Comparison of ENCODE assay signal across 12 cellular contexts in the genomic region with DNA sequence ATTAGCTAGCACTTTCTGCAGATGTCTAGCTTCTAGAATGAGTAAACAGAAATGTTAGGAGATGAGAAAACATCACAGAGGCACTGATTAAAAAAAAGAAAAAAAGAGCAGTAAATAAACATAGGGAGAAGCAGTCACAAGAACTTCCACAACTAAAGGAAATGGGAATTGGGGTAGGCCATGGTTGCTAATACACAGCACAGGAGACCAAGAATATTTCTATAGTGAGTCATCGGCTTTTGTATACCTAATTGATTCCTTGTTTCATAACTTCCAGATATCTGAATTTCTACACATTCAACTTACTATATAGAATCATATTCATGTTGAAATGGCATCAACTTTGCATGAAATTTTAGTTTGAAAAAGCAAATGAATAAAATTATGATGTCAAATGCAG. TPM values are rescaled to one million over a fixed set of nuclear protein-coding genes. Genes with fewer than 3 reads are reported as not detected.
DNase-seq lines count a peak whose midpoint lies in the region; ATAC-seq and TF ChIP-seq lines count a peak whose summit lies in the region.
"Had no signal": no experiment of that assay in that cellular context is flagged by ENCODE, and none has a peak within 500 bp of the region (broad histone marks: within the 10 kb centered on the region; RNA-seq: fewer than 3 reads in every experiment).

No MANE protein-coding gene starts in this region.

- peaks cover 3% of the 10 kb centered on the region for H3K4me1 Mint-ChIP-seq in endothelial cell (ENCODE audit: unreplicated experiment)
- no peaks in the 10 kb centered on the region for H3K4me1 Mint-ChIP-seq in activated T-helper 1 cell treated with anti-CD3 and anti-CD28 coated beads, Interleukin-12 subunit alpha, Interleukin-12 subunit beta, Interleukin-2, Interleukin-4 antibody, amounts not matched to agents 30 ng/mL and 10 ng/mL and 1 ng/mL, durations not matched to agents 14 hours and 24 hours and 36 hours (ENCODE audit: low read depth)
- H3K4me1 Mint-ChIP-seq: activated CD8-positive, alpha-beta memory T cell treated with anti-CD3 and anti-CD28 coated beads, Interleukin-2, amount 10 ng/mL, durations not matched to agents 7 days and 5 days had no signal

- DNase-seq in AG10803 (ENCODE audit: low read depth) (peak; percentile 85), PC-3 (peak; percentile 80), endothelial cell (ENCODE audit: low spot score) (no peak), mucosa of gallbladder (ENCODE audit: low spot score) (peak; percentile 27), NCI-H1092 treated with DMSO at 0.1 percent for 48 hours (lab: John Stamatoyannopoulos, UW) (no peak)
- no peak for DNase-seq in activated T-helper 1 cell treated with anti-CD3 and anti-CD28 coated beads, Interleukin-12 subunit alpha, Interleukin-12 subunit beta, Interleukin-2, Interleukin-4 antibody, amounts not matched to agents 30 ng/mL and 10 ng/mL and 1 ng/mL, durations not matched to agents 14 hours and 24 hours and 36 hours (ENCODE audit: low spot score)
- DNase-seq in activated CD8-positive, alpha-beta memory T cell treated with anti-CD3 and anti-CD28 coated beads, Interleukin-2, amount 50 U/mL, for 48 hours: no peak
- DNase-seq: activated CD8-positive, alpha-beta memory T cell treated with anti-CD3 and anti-CD28 coated beads, Interleukin-2, amount 10 ng/mL, durations not matched to agents 7 days and 5 days; CD4-positive, alpha-beta T cell had no signal

- no peaks in the 10 kb centered on the region for H3F3A ChIP-seq in PC-3 (ENCODE audit: low read length, unreplicated experiment)

- no peak overlapping the region for H3K27ac ChIP-seq in PC-3 (ENCODE audit: low read length)
- H3K27ac ChIP-seq: parathyroid adenoma had no signal

- 0 out of 2 replicates have a peak overlapping the region, but pooled peaks have one; percentile 4 for H3K4me2 ChIP-seq in PC-3 (ENCODE audit: low read length)

- TF ChIP-seq CTCF in AG10803 (conservative IDR thresholded peaks at IDR 0.05; ENCODE audit: low read length): no peak
- no peak for TF ChIP-seq CTCF in PC-3 (conservative IDR thresholded peaks at IDR 0.05; ENCODE audit: low read depth, low read length)
- TF ChIP-seq CTCF in endothelial cell (IDR thresholded peaks at IDR 0.05; ENCODE audit: unreplicated experiment): no peak

- no peak overlapping the region for H3K9ac ChIP-seq in PC-3 (ENCODE audit: low read length)
- H3K9ac ChIP-seq: parathyroid adenoma had no signal

- H3K4me3 ChIP-seq in AG10803 (ENCODE audit: low read length) (no peak overlapping the region), PC-3 (ENCODE audit: low read length) (no peak overlapping the region)

- no peaks in the 10 kb centered on the region for H3K36me3 Mint-ChIP-seq in endothelial cell (ENCODE audit: low read depth, unreplicated experiment)
- no peaks in the 10 kb centered on the region for H3K36me3 Mint-ChIP-seq in activated T-helper 1 cell treated with anti-CD3 and anti-CD28 coated beads, Interleukin-12 subunit alpha, Interleukin-12 subunit beta, Interleukin-2, Interleukin-4 antibody, amounts not matched to agents 30 ng/mL and 10 ng/mL and 1 ng/mL, durations not matched to agents 14 hours and 24 hours and 36 hours (ENCODE audit: low read depth)
- H3K36me3 Mint-ChIP-seq: activated CD8-positive, alpha-beta memory T cell treated with anti-CD3 and anti-CD28 coated beads, Interleukin-2, amount 10 ng/mL, durations not matched to agents 7 days and 5 days had no signal

- POLR2A ChIA-PET in PC-3 (lab: Charles Lee; ENCODE audit: unreplicated experiment): interaction anchor here (0.8 kb wide), 1 partner anchor 152 kb away, joined by 7 read pairs; no protein-coding TSS in a partner anchor

- H4K20me1 ChIP-seq in PC-3 (ENCODE audit: low read length): no peaks in the 10 kb centered on the region

- no peaks in the 10 kb centered on the region for H3K27me3 ChIP-seq in PC-3 (ENCODE audit: low read length)

- H3K27me3 Mint-ChIP-seq in endothelial cell (ENCODE audit: unreplicated experiment): no peaks in the 10 kb centered on the region
- H3K27me3 Mint-ChIP-seq in activated T-helper 1 cell treated with anti-CD3 and anti-CD28 coated beads, Interleukin-12 subunit alpha, Interleukin-12 subunit beta, Interleukin-2, Interleukin-4 antibody, amounts not matched to agents 30 ng/mL and 10 ng/mL and 1 ng/mL, durations not matched to agents 14 hours and 24 hours and 36 hours (ENCODE audit: insufficient read depth): peaks cover 8% of the 10 kb centered on the region
- H3K27me3 Mint-ChIP-seq: activated CD8-positive, alpha-beta memory T cell treated with anti-CD3 and anti-CD28 coated beads, Interleukin-2, amount 10 ng/mL, durations not matched to agents 7 days and 5 days; CD4-positive, alpha-beta T cell had no signal

- intact Hi-C loops in PC-3 (cut with micrococcal nuclease): loop anchor here (1.0 to 10.0 kb wide), 2 partner anchors 39 to 376 kb away; no protein-coding TSS in a partner anchor
- intact Hi-C loops in activated T-helper 1 cell treated with anti-CD3 and anti-CD28 coated beads, Interleukin-12 subunit alpha, Interleukin-12 subunit beta, Interleukin-2, Interleukin-4 antibody, amounts not matched to agents 30 ng/mL and 10 ng/mL and 1 ng/mL, durations not matched to agents 14 hours and 24 hours and 36 hours (cut with micrococcal nuclease): no loop called here

- CTCF ChIA-PET in PC-3 (lab: Charles Lee): no interaction called here

- no peaks in the 10 kb centered on the region for H3K9me3 Mint-ChIP-seq in endothelial cell (ENCODE audit: unreplicated experiment)
- no peaks in the 10 kb centered on the region for H3K9me3 Mint-ChIP-seq in activated T-helper 1 cell treated with anti-CD3 and anti-CD28 coated beads, Interleukin-12 subunit alpha, Interleukin-12 subunit beta, Interleukin-2, Interleukin-4 antibody, amounts not matched to agents 30 ng/mL and 10 ng/mL and 1 ng/mL, durations not matched to agents 14 hours and 24 hours and 36 hours
- H3K9me3 Mint-ChIP-seq: CD4-positive, alpha-beta T cell; T-helper 2 cell treated with Interferon-gamma antibody and Interleukin-4, amounts not matched to agents 5 μg/mL and 100 μg/mL, for 36 hours had no signal

- peak overlapping the region; percentile 94 for H3K27ac Mint-ChIP-seq in endothelial cell (ENCODE audit: unreplicated experiment)
- H3K27ac Mint-ChIP-seq in activated T-helper 1 cell treated with anti-CD3 and anti-CD28 coated beads, Interleukin-12 subunit alpha, Interleukin-12 subunit beta, Interleukin-2, Interleukin-4 antibody, amounts not matched to agents 30 ng/mL and 10 ng/mL and 1 ng/mL, durations not matched to agents 14 hours and 24 hours and 36 hours: no peak overlapping the region
- H3K27ac Mint-ChIP-seq: activated CD8-positive, alpha-beta memory T cell treated with anti-CD3 and anti-CD28 coated beads, Interleukin-2, amount 10 ng/mL, durations not matched to agents 7 days and 5 days; CD4-positive, alpha-beta T cell; T-helper 2 cell treated with Interferon-gamma antibody and Interleukin-4, amounts not matched to agents 5 μg/mL and 100 μg/mL, for 36 hours had no signal

- peak; percentile 97 for ATAC-seq in PC-3
- no peak for ATAC-seq in HG03457 (IDR thresholded peaks at IDR 0.05; ENCODE audit: unreplicated experiment)
- ATAC-seq: activated CD8-positive, alpha-beta memory T cell treated with anti-CD3 and anti-CD28 coated beads, Interleukin-2, amount 10 ng/mL, durations not matched to agents 7 days and 5 days had no signal

- H3K4me3 Mint-ChIP-seq in endothelial cell (ENCODE audit: unreplicated experiment): no peak overlapping the region
- no peak overlapping the region for H3K4me3 Mint-ChIP-seq in activated T-helper 1 cell treated with anti-CD3 and anti-CD28 coated beads, Interleukin-12 subunit alpha, Interleukin-12 subunit beta, Interleukin-2, Interleukin-4 antibody, amounts not matched to agents 30 ng/mL and 10 ng/mL and 1 ng/mL, durations not matched to agents 14 hours and 24 hours and 36 hours
- H3K4me3 Mint-ChIP-seq: activated CD8-positive, alpha-beta memory T cell treated with anti-CD3 and anti-CD28 coated beads, Interleukin-2, amount 10 ng/mL, durations not matched to agents 7 days and 5 days; CD4-positive, alpha-beta T cell; T-helper 2 cell treated with Interferon-gamma antibody and Interleukin-4, amounts not matched to agents 5 μg/mL and 100 μg/mL, for 36 hours had no signal

- no peaks in the 10 kb centered on the region for H3K79me2 ChIP-seq in PC-3 (ENCODE audit: low read length)
- H3K79me2 ChIP-seq: parathyroid adenoma had no signal

- no peaks in the 10 kb centered on the region for H3K36me3 ChIP-seq in PC-3 (ENCODE audit: low read depth, low read length)

- H3K9me3 ChIP-seq in PC-3 (ENCODE audit: low read length): no peaks in the 10 kb centered on the region

- peaks cover 9% of the 10 kb centered on the region for H3K4me1 ChIP-seq in PC-3 (ENCODE audit: insufficient read depth, low read length)
- H3K4me1 ChIP-seq: parathyroid adenoma had no signal

- no TSS peak for BruUV-seq in PC-3 (replicated peaks; lab: Mats Ljungman, UMichigan)

- H2AFZ ChIP-seq in PC-3 (ENCODE audit: low read length): no peak overlapping the region
- H2AFZ ChIP-seq: parathyroid adenoma had no signal

- H3K9me2 ChIP-seq in PC-3 (replicated peaks; ENCODE audit: low read length): no peaks in the 10 kb centered on the region

RNA-seq across cellular contexts. Expression of a gene that starts 47.3 kb away (rescaled TPM):
- total RNA-seq in PC-3 (2014; rRNA removed) (78.3 and 103 TPM in 2 replicates), endothelial cell (ENCODE audit: unreplicated experiment) (123 TPM), mucosa of gallbladder (112 TPM)
- total RNA-seq in activated T-helper 1 cell treated with anti-CD3 and anti-CD28 coated beads, Interleukin-12 subunit alpha, Interleukin-12 subunit beta, Interleukin-2, Interleukin-4 antibody, amounts not matched to agents 30 ng/mL and 10 ng/mL and 1 ng/mL, durations not matched to agents 14 hours and 24 hours and 36 hours: 85.7 and 89.2 TPM in 2 replicates

Comparison
In these comparisons a context has a peak if more than half of its experiments do, and no peak if none do; other contexts are left out.
1. DNase-seq: peak in AG10803 (single experiment), PC-3 (single experiment) and mucosa of gallbladder (single experiment); none in endothelial cell (single experiment), activated T-helper 1 cell treated with anti-CD3 and anti-CD28 coated beads, Interleukin-12 subunit alpha, Interleukin-12 subunit beta, Interleukin-2, Interleukin-4 antibody, amounts not matched to agents 30 ng/mL and 10 ng/mL and 1 ng/mL, durations not matched to agents 14 hours and 24 hours and 36 hours (single experiment), activated CD8-positive, alpha-beta memory T cell treated with anti-CD3 and anti-CD28 coated beads, Interleukin-2, amount 50 U/mL, for 48 hours (single experiment) and NCI-H1092 treated with DMSO at 0.1 percent for 48 hours (single experiment).